ENCODE assay signal across 1 cellular context in genomic region chr3:98968347-98968746, GRCh38.
TF ChIP-seq lines count a peak whose summit lies in the region.

No MANE protein-coding gene starts in this region.

TF ChIP-seq in SK-N-SH treated with all-trans-retinoic acid at 6 μM for 48 hours, 23 proteins besides CTCF, POLR2A, EP300 and RAD21 (continued from another document):
- TF ChIP-seq TSHZ2 (CRISPR knock-in tag; IDR thresholded peaks at IDR 0.05), result no peak
- TF ChIP-seq TCF4 (CRISPR knock-in tag; IDR thresholded peaks at IDR 0.05; ENCODE audit: borderline replicate concordance), result no peak
- TF ChIP-seq ZNF8 (CRISPR knock-in tag; IDR thresholded peaks at IDR 0.05), result no peak
- no peak for TF ChIP-seq ZFP30 (CRISPR knock-in tag; IDR thresholded peaks at IDR 0.05)
- TF ChIP-seq ISL1 (CRISPR knock-in tag; IDR thresholded peaks at IDR 0.05), result no peak
- TF ChIP-seq TOX (CRISPR knock-in tag; IDR thresholded peaks at IDR 0.05; ENCODE audit: borderline replicate concordance), result no peak
- no peak for TF ChIP-seq RARB (CRISPR knock-in tag; IDR thresholded peaks at IDR 0.05)
- TF ChIP-seq CSDC2 (CRISPR knock-in tag; IDR thresholded peaks at IDR 0.05), result no peak
- no peak for TF ChIP-seq CSRNP3 (CRISPR knock-in tag; IDR thresholded peaks at IDR 0.05)
TF ChIP-seq in SK-N-SH treated with all-trans-retinoic acid at 6 μM for 48 hours: peak in this region for 0.
